In the genomic region with DNA sequence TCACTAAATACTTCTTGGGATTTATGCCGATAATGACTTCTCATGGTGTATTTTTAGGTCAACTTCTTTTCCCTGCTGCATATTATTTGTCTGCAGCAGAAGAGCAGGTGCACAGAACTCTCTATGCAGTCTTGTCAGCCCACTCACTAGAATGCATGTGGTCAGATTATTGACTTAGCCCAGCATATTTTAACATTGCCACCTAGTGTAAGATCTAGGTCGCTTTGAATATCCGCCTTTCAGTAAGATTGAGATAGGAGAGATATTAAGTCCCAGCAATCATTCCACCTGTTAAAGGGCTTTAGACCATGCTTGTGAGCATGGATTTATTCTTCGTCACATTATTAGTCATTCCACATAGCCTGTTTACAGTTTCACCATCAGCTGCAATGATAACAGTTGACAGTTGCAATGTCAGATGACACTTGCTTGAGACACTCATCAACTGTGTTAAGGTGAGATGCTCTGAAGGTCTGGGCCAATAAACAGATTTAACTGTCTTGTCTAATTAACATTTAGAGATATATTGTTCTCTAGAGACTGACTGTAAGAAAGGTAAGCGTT, we compare ENCODE assay signal across 11 cellular contexts.
DNase-seq lines count a peak whose midpoint lies in the region; ATAC-seq and TF ChIP-seq lines count a peak whose summit lies in the region.
"Had no signal": no experiment of that assay in that cellular context is flagged by ENCODE, and none has a peak within 500 bp of the region (broad histone marks: within the 10 kb centered on the region; RNA-seq: fewer than 3 reads in every experiment).

No MANE protein-coding gene starts in this region.

- no peak for TF ChIP-seq POLR2A in erythroblast (IDR thresholded peaks at IDR 0.05; ENCODE audit: low read length)

- peak; percentile 53 for DNase-seq in NCI-H748 (lab: John Stamatoyannopoulos, UW; ENCODE audit: unreplicated experiment)
- no peak for DNase-seq in NCI-H748 treated with DMSO at 0.1 percent for 48 hours (lab: John Stamatoyannopoulos, UW)
- peak; percentile 56 for DNase-seq in NCI-H69 (lab: John Stamatoyannopoulos, UW)
- peak; percentile 22 to 57 for DNase-seq in erythroblast (lab: John Stamatoyannopoulos, UW)
- peak; percentile 25 for DNase-seq in retina
- DNase-seq in DMS114 treated with DMSO at 0.1 percent for 48 hours (lab: John Stamatoyannopoulos, UW; ENCODE audit: unreplicated experiment), result no peak
- no peak for DNase-seq in activated CD4-positive, alpha-beta T cell treated with anti-CD3 and anti-CD28 coated beads, Interleukin-2, amount 50 U/mL, for 1 hour
- DNase-seq: mesenchymal stem cell; stimulated activated CD4-positive, alpha-beta T cell treated with anti-CD3 and anti-CD28 coated beads, Interleukin-4, amount 100 ng/mL, for 1 hour; transverse colon had no signal

- no peak for ATAC-seq in GM21515 (IDR thresholded peaks at IDR 0.05; ENCODE audit: unreplicated experiment)

Comparison
In these comparisons a context has a peak if more than half of its experiments do, and no peak if none do; other contexts are left out.
1. DNase-seq: peak in NCI-H748 (single experiment), NCI-H69 (single experiment), erythroblast (2 of 2) and retina (single experiment); none in NCI-H748 treated with DMSO at 0.1 percent for 48 hours (single experiment), DMS114 treated with DMSO at 0.1 percent for 48 hours (single experiment) and activated CD4-positive, alpha-beta T cell treated with anti-CD3 and anti-CD28 coated beads, Interleukin-2, amount 50 U/mL, for 1 hour (single experiment).